Comparison of ENCODE assay signal across 7 cellular contexts in genomic region chr2:70070557-70071268, GRCh38. TPM values are rescaled to one million over a fixed set of nuclear protein-coding genes. Genes with fewer than 3 reads are reported as not detected.
DNase-seq lines count a peak whose midpoint lies in the region; ATAC-seq and TF ChIP-seq lines count a peak whose summit lies in the region.

No MANE protein-coding gene starts in this region.

- peaks cover 44% of the 10 kb centered on the region for H3K36me3 ChIP-seq in left ventricle myocardium inferior

- ATAC-seq in HG02870 (IDR thresholded peaks at IDR 0.05; ENCODE audit: unreplicated experiment) = peak; percentile 69

- DNase-seq in GM13976 (ENCODE audit: low spot score) (peak; percentile 86), NCI-H146 (lab: John Stamatoyannopoulos, UW) (peak; percentile 74), SW 1271 (lab: John Stamatoyannopoulos, UW) (peak; percentile 36 to 86), astrocyte of the hippocampus (ENCODE audit: low read depth, low spot score) (peak; percentile 90), left ventricle myocardium inferior (peak; percentile 31), pulmonary artery endothelial cell (ENCODE audit: low read depth, low spot score) (peak; percentile 68)

- peaks cover 24% of the 10 kb centered on the region for H3K4me1 ChIP-seq in left ventricle myocardium inferior

- peak overlapping the region; percentile 77 for H3K27ac ChIP-seq in left ventricle myocardium inferior (replicated peaks)

- peak overlapping the region; percentile 28 for H3K4me3 ChIP-seq in left ventricle myocardium inferior

- H3K27me3 ChIP-seq in left ventricle myocardium inferior (ENCODE audit: low read depth) = no peaks in the 10 kb centered on the region

- in situ Hi-C loops in GM13976 (cut with MboI; ENCODE audit: low sequenced_read_pairs, unreplicated experiment) = no loop called here

- peak; percentile 68 for TF ChIP-seq CTCF in GM13976 (IDR thresholded peaks at IDR 0.05; ENCODE audit: borderline replicate concordance, control extremely low read depth, extremely low read depth, insufficient read depth, missing control alignments)
- TF ChIP-seq CTCF in left ventricle myocardium inferior (IDR thresholded peaks at IDR 0.05; ENCODE audit: borderline replicate concordance) = peak; percentile 86

- H3K9me3 ChIP-seq in left ventricle myocardium inferior (replicated peaks) = no peaks in the 10 kb centered on the region

- intact Hi-C loops in left ventricle myocardium inferior (cut with micrococcal nuclease) = loop anchor here (5.0 kb wide), 1 partner anchor 158 kb away; no protein-coding TSS in a partner anchor

RNA-seq across cellular contexts. Expression of gene PCBP1, which starts 16.6 kb away (rescaled TPM):
- total RNA-seq in left ventricle myocardium inferior (205 TPM), pulmonary artery endothelial cell (47.0 and 48.7 TPM in 2 replicates)

Comparison
In these comparisons a context has a peak if more than half of its experiments do, and no peak if none do; other contexts are left out.
1. Peak in every context shown above with its lines: DNase-seq, ATAC-seq, H3K4me3 ChIP-seq and H3K27ac ChIP-seq.
2. DNase-seq: peak in every context shown above with its lines; median percentile 90 in astrocyte of the hippocampus; 86 in GM13976; 74 in NCI-H146; 68 in pulmonary artery endothelial cell; 61 in SW 1271; 31 in left ventricle myocardium inferior.